Comparison of ENCODE assay signal across 27 cellular contexts in the genomic region with DNA sequence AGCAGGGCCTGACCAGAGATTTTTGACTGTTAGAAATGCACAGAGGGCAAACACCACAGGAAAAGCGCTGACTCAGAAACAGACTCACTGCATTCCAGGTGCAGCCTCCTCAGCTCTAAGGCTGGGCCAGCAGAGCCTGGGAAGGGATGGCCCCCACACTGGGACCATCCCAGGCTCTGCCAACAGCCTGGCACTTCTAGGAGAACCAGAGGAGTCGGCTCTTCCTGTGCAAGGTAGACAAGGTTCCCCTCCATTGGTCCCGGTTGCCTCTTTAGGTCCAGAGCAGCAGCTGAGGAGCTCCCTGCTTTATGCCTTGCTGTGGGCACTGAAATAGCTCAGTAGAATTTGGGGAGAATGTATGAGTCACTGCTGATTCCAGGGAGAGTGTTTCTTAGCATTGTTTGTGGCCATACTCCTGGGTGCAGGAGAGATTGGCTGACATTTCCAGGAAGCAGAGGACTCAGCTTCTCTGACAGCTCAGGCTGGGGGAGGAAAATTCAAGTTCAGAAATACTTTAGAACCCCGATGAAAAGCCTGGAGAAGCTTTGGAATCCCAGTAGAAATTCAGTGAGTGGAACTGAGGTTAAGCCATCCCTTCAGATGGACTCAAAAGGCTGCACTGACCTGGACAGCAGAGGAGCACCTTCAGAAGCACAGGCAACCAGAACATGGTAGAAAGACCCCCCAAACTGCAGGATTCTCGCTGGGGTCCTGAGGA. TPM values are rescaled to one million over a fixed set of nuclear protein-coding genes. Genes with fewer than 3 reads are reported as not detected.
DNase-seq lines count a peak whose midpoint lies in the region; ATAC-seq and TF ChIP-seq lines count a peak whose summit lies in the region.
"Had no signal": no experiment of that assay in that cellular context is flagged by ENCODE, and none has a peak within 500 bp of the region (broad histone marks: within the 10 kb centered on the region; RNA-seq: fewer than 3 reads in every experiment).

No MANE protein-coding gene starts in this region.

- no peaks in the 10 kb centered on the region for H3K27me3 Mint-ChIP-seq in MCF 10A (ENCODE audit: insufficient read depth, unreplicated experiment)
- H3K27me3 Mint-ChIP-seq in activated T-cell treated with anti-CD3 and anti-CD28 coated beads, Interleukin-2, amount 50 U/mL, for 4 hours (ENCODE audit: low read depth): peaks cover 33% of the 10 kb centered on the region

- CTCF ChIA-PET in MCF 10A (lab: Yijun Ruan, JAX): interaction anchor here (0.7 to 1.2 kb wide), 2 partner anchors 12 to 678 kb away, joined by 3 to 5 read pairs; no protein-coding TSS in a partner anchor
- CTCF ChIA-PET in RWPE1 (lab: Yijun Ruan, JAX): interaction anchor here (0.6 kb wide), 1 partner anchor 17 kb away, joined by 7 read pairs; no protein-coding TSS in a partner anchor

- H3K36me3 ChIP-seq in breast epithelium (no peaks in the 10 kb centered on the region), thyroid gland (no peaks in the 10 kb centered on the region), gastroesophageal sphincter (no peaks in the 10 kb centered on the region)
- H3K36me3 ChIP-seq: stomach had no signal

- TF ChIP-seq CTCF in MCF 10A (IDR thresholded peaks at IDR 0.05; ENCODE audit: unreplicated experiment) (no peak), breast epithelium (IDR thresholded peaks at IDR 0.05) (no peak), RWPE1 (conservative IDR thresholded peaks at IDR 0.05; ENCODE audit: low read depth) (no peak), fibroblast of pulmonary artery (IDR thresholded peaks at IDR 0.05; ENCODE audit: low read length, missing control alignments) (no peak), thyroid gland (IDR thresholded peaks at IDR 0.05) (no peak), gastroesophageal sphincter (IDR thresholded peaks at IDR 0.05) (no peak)

- no peaks in the 10 kb centered on the region for H3K9me3 Mint-ChIP-seq in MCF 10A (ENCODE audit: unreplicated experiment)
- peaks cover 2% of the 10 kb centered on the region for H3K9me3 Mint-ChIP-seq in activated T-cell treated with anti-CD3 and anti-CD28 coated beads, Interleukin-2, amount 50 U/mL, for 4 hours
- H3K9me3 Mint-ChIP-seq: effector memory CD8-positive, alpha-beta T cell had no signal

- H3K27ac ChIP-seq in breast epithelium (no peak overlapping the region), RWPE1 (peak overlapping the region; percentile 65), thyroid gland (peak overlapping the region; percentile 24 to 52 (median 38)), gastroesophageal sphincter (no peak overlapping the region)
- H3K27ac ChIP-seq: 22Rv1, KMS-11, stomach had no signal

- H3K27ac Mint-ChIP-seq in MCF 10A (ENCODE audit: low read depth, unreplicated experiment): peak overlapping the region; percentile 85
- H3K27ac Mint-ChIP-seq: activated CD4-positive, alpha-beta memory T cell treated with anti-CD3 and anti-CD28 coated beads for 36 hours; activated naive CD4-positive, alpha-beta T cell treated with anti-CD3 and anti-CD28 coated beads, Interleukin-2, amount 50 U/mL, for 24 hours; effector memory CD8-positive, alpha-beta T cell; mesothelial cell of epicardium; nephron progenitor cell; T-helper 17 cell had no signal

- peaks cover 27% of the 10 kb centered on the region for H3K4me1 Mint-ChIP-seq in MCF 10A (ENCODE audit: insufficient read depth, unreplicated experiment)
- no peaks in the 10 kb centered on the region for H3K4me1 Mint-ChIP-seq in activated T-cell treated with anti-CD3 and anti-CD28 coated beads, Interleukin-2, amount 50 U/mL, for 4 hours (ENCODE audit: low read depth)
- H3K4me1 Mint-ChIP-seq: activated naive CD4-positive, alpha-beta T cell treated with anti-CD3 and anti-CD28 coated beads, Interleukin-2, amount 50 U/mL, for 24 hours; mesothelial cell of epicardium; nephron progenitor cell; T-helper 17 cell had no signal

- BruUV-seq in MCF 10A (replicated peaks; lab: Mats Ljungman, UMichigan): no TSS peak

- DNase-seq in MCF 10A (ENCODE audit: unreplicated experiment) (peak; percentile 64), breast epithelium (ENCODE audit: low spot score in 2 of 2) (no peak), RWPE1 (ENCODE audit: low spot score) (peak; percentile 27), fibroblast of pulmonary artery (ENCODE audit: low read depth) (peak; percentile 54), thyroid gland (peak; percentile 45 to 54)
- no peak for DNase-seq in activated T-cell treated with anti-CD3 and anti-CD28 coated beads, Interleukin-2, amount 50 U/mL, for 4 hours
- DNase-seq: activated CD4-positive, alpha-beta memory T cell treated with anti-CD3 and anti-CD28 coated beads for 36 hours; activated T-cell treated with anti-CD3 and anti-CD28 coated beads, Interleukin-2, amount 50 U/mL, for 48 hours; C1 segment of cervical spinal cord; effector memory CD8-positive, alpha-beta T cell; NCI-H1092 treated with DMSO at 0.1 percent for 48 hours; NCI-H2081; NCI-H510A treated with DMSO at 0.1 percent for 48 hours; nephron progenitor cell; SHP77 treated with DMSO at 0.1 percent for 48 hours; stimulated activated CD4-positive, alpha-beta T cell treated with anti-CD3 and anti-CD28 coated beads, Interleukin-4, amount 100 ng/mL, for 1 hour; stomach; T-helper 17 cell had no signal

- no peak overlapping the region for H3K4me3 Mint-ChIP-seq in MCF 10A (ENCODE audit: unreplicated experiment)
- H3K4me3 Mint-ChIP-seq in activated T-cell treated with anti-CD3 and anti-CD28 coated beads, Interleukin-2, amount 50 U/mL, for 4 hours: no peak overlapping the region
- H3K4me3 Mint-ChIP-seq: activated CD4-positive, alpha-beta memory T cell treated with anti-CD3 and anti-CD28 coated beads for 36 hours; activated naive CD4-positive, alpha-beta T cell treated with anti-CD3 and anti-CD28 coated beads, Interleukin-2, amount 50 U/mL, for 24 hours; effector memory CD8-positive, alpha-beta T cell; mesothelial cell of epicardium; nephron progenitor cell; T-helper 17 cell had no signal

- H3K4me1 ChIP-seq in breast epithelium (no peaks in the 10 kb centered on the region), thyroid gland (peaks cover 13 to 43% of the 10 kb centered on the region in 2 donors), gastroesophageal sphincter (no peaks in the 10 kb centered on the region)
- H3K4me1 ChIP-seq: stomach had no signal

- intact Hi-C loops in MCF 10A (cut with micrococcal nuclease) (no loop called here), breast epithelium (cut with DNase I; ENCODE audit: low total_unique reads) (no loop called here), thyroid gland (cut with DNase I) (no loop called here)

- no peaks in the 10 kb centered on the region for H3K36me3 Mint-ChIP-seq in MCF 10A (ENCODE audit: insufficient read depth, unreplicated experiment)
- no peaks in the 10 kb centered on the region for H3K36me3 Mint-ChIP-seq in activated T-cell treated with anti-CD3 and anti-CD28 coated beads, Interleukin-2, amount 50 U/mL, for 4 hours (ENCODE audit: insufficient read depth)
- H3K36me3 Mint-ChIP-seq: activated CD4-positive, alpha-beta memory T cell treated with anti-CD3 and anti-CD28 coated beads for 36 hours; activated naive CD4-positive, alpha-beta T cell treated with anti-CD3 and anti-CD28 coated beads, Interleukin-2, amount 50 U/mL, for 24 hours; mesothelial cell of epicardium had no signal

- H3K4me3 ChIP-seq in breast epithelium (no peak overlapping the region), fibroblast of pulmonary artery (replicated peaks; ENCODE audit: low read depth, low read length) (no peak overlapping the region), thyroid gland (replicated peaks in 1 of 3) (no peak overlapping the region), gastroesophageal sphincter (no peak overlapping the region)
- H3K4me3 ChIP-seq: stomach had no signal

- TF ChIP-seq EP300 in gastroesophageal sphincter (IDR thresholded peaks at IDR 0.05): no peak

- H3K9me3 ChIP-seq in breast epithelium (no peaks in the 10 kb centered on the region), thyroid gland (no peaks in the 10 kb centered on the region), gastroesophageal sphincter (no peaks in the 10 kb centered on the region)
- H3K9me3 ChIP-seq: stomach had no signal

- no peak for TF ChIP-seq POLR2A in breast epithelium (IDR thresholded peaks at IDR 0.05)
- no peak for TF ChIP-seq POLR2A in thyroid gland (IDR thresholded peaks at IDR 0.05)
- TF ChIP-seq POLR2A in gastroesophageal sphincter (IDR thresholded peaks at IDR 0.05): no peak

- POLR2A ChIA-PET in MCF 10A (lab: Yijun Ruan, JAX) (interaction anchor here (0.6 kb wide), 1 partner anchor 840 kb away, joined by 4 read pairs; no protein-coding TSS in a partner anchor), RWPE1 (lab: Yijun Ruan, JAX; ENCODE audit: low non-redundant PET) (interaction anchor here (0.6 kb wide), 1 partner anchor 626 kb away, joined by 5 read pairs; no protein-coding TSS in a partner anchor)

- 29 to 52% methylated on average over 4 to 5 of the region's 5 CpGs for WGBS in thyroid gland, 2 donors
- WGBS in gastroesophageal sphincter (ENCODE audit: low coverage in 1 of 2), 2 donors: 36% methylated on average over 2 of the region's 5 CpGs; no CpG with 5 or more reads in 1 of the 2 donors

- no peaks in the 10 kb centered on the region for H3K27me3 ChIP-seq in breast epithelium
- no peaks in the 10 kb centered on the region for H3K27me3 ChIP-seq in thyroid gland
- peaks cover 22% of the 10 kb centered on the region for H3K27me3 ChIP-seq in gastroesophageal sphincter

- ATAC-seq in activated T-cell treated with anti-CD3 and anti-CD28 coated beads, Interleukin-2, amount 50 U/mL, for 4 hours: no peak
- no peak for ATAC-seq in gastroesophageal sphincter
- no peak for ATAC-seq in HG02678 (IDR thresholded peaks at IDR 0.05; ENCODE audit: unreplicated experiment)
- ATAC-seq: effector memory CD8-positive, alpha-beta T cell; T-helper 17 cell had no signal

RNA-seq across cellular contexts. Expression of a gene that starts 19.7 kb away (rescaled TPM):
- total RNA-seq in MCF 10A (2022) (not detected in 2 replicates), breast epithelium (not detected), thyroid gland (not detected), gastroesophageal sphincter (not detected)
- total RNA-seq in activated T-cell treated with anti-CD3 and anti-CD28 coated beads, Interleukin-2, amount 50 U/mL, for 4 hours: not detected
- total RNA-seq: activated CD4-positive, alpha-beta memory T cell treated with anti-CD3 and anti-CD28 coated beads for 36 hours; fibroblast of lung; mesothelial cell of epicardium; skeletal muscle tissue; stomach; T-helper 17 cell; urinary bladder had no signal

RNA-seq across cellular contexts. Expression of a gene that starts 20.4 kb away (rescaled TPM):
- total RNA-seq in MCF 10A (2022) (not detected in 2 replicates), breast epithelium (not detected), thyroid gland (not detected), gastroesophageal sphincter (not detected)
- not detected for total RNA-seq in activated T-cell treated with anti-CD3 and anti-CD28 coated beads, Interleukin-2, amount 50 U/mL, for 4 hours
- total RNA-seq: activated CD4-positive, alpha-beta memory T cell treated with anti-CD3 and anti-CD28 coated beads for 36 hours; fibroblast of lung; mesothelial cell of epicardium; skeletal muscle tissue; stomach; T-helper 17 cell; urinary bladder had no signal

RNA-seq across cellular contexts. Expression of a gene that starts 37.3 kb away (rescaled TPM):
- total RNA-seq in MCF 10A (2022) (not detected in 2 replicates), breast epithelium (not detected), thyroid gland (not detected), gastroesophageal sphincter (not detected)
- not detected for total RNA-seq in activated T-cell treated with anti-CD3 and anti-CD28 coated beads, Interleukin-2, amount 50 U/mL, for 4 hours
- total RNA-seq: activated CD4-positive, alpha-beta memory T cell treated with anti-CD3 and anti-CD28 coated beads for 36 hours; fibroblast of lung; mesothelial cell of epicardium; skeletal muscle tissue; stomach; T-helper 17 cell; urinary bladder had no signal

RNA-seq across cellular contexts. Expression of a gene that starts 37.7 kb away (rescaled TPM):
- total RNA-seq in MCF 10A (2022) (not detected in 2 replicates), breast epithelium (not detected), thyroid gland (not detected), gastroesophageal sphincter (not detected)
- not detected for total RNA-seq in activated T-cell treated with anti-CD3 and anti-CD28 coated beads, Interleukin-2, amount 50 U/mL, for 4 hours
- total RNA-seq: activated CD4-positive, alpha-beta memory T cell treated with anti-CD3 and anti-CD28 coated beads for 36 hours; fibroblast of lung; mesothelial cell of epicardium; skeletal muscle tissue; stomach; T-helper 17 cell; urinary bladder had no signal

RNA-seq across cellular contexts. Expression of a gene that starts 46.0 kb away (rescaled TPM):
- total RNA-seq in MCF 10A (2022) (not detected in 2 replicates), breast epithelium (not detected), thyroid gland (not detected), gastroesophageal sphincter (not detected)
- not detected for total RNA-seq in activated T-cell treated with anti-CD3 and anti-CD28 coated beads, Interleukin-2, amount 50 U/mL, for 4 hours
- total RNA-seq: activated CD4-positive, alpha-beta memory T cell treated with anti-CD3 and anti-CD28 coated beads for 36 hours; fibroblast of lung; mesothelial cell of epicardium; skeletal muscle tissue; stomach; T-helper 17 cell; urinary bladder had no signal

Comparison
In these comparisons a context has a peak if more than half of its experiments do, and no peak if none do; other contexts are left out.
1. DNase-seq: peak in MCF 10A (single experiment), RWPE1 (single experiment), fibroblast of pulmonary artery (single experiment) and thyroid gland (2 of 2); none in breast epithelium (0 of 2) and activated T-cell treated with anti-CD3 and anti-CD28 coated beads, Interleukin-2, amount 50 U/mL, for 4 hours (single experiment).
2. H3K27ac ChIP-seq: peak in RWPE1 (single experiment) and thyroid gland (3 of 3); none in breast epithelium (0 of 2) and gastroesophageal sphincter (0 of 4).